Comparison of ENCODE assay signal across 19 cellular contexts in genomic region chr2:191001032-191001431, GRCh38. TPM values are rescaled to one million over a fixed set of nuclear protein-coding genes. Genes with fewer than 3 reads are reported as not detected.
DNase-seq lines count a peak whose midpoint lies in the region; ATAC-seq and TF ChIP-seq lines count a peak whose summit lies in the region.
"Had no signal": no experiment of that assay in that cellular context is flagged by ENCODE, and none has a peak within 500 bp of the region (broad histone marks: within the 10 kb centered on the region; RNA-seq: fewer than 3 reads in every experiment).

No MANE protein-coding gene starts in this region.

- H3K79me2 ChIP-seq in GM23338 (replicated peaks; ENCODE audit: insufficient read depth) = no peaks in the 10 kb centered on the region

- no peak overlapping the region for H2AFZ ChIP-seq in GM23338

- intact Hi-C loops in activated CD8-positive, alpha-beta T cell treated with anti-CD3 and anti-CD28 coated beads for 36 hours (cut with micrococcal nuclease) = no loop called here

- H3K27me3 Mint-ChIP-seq in activated CD8-positive, alpha-beta memory T cell treated with anti-CD3 and anti-CD28 coated beads, Interleukin-2, amount 10 ng/mL, durations not matched to agents 7 days and 5 days = no peaks in the 10 kb centered on the region
- no peaks in the 10 kb centered on the region for H3K27me3 Mint-ChIP-seq in activated CD8-positive, alpha-beta T cell treated with anti-CD3 and anti-CD28 coated beads for 36 hours
- H3K27me3 Mint-ChIP-seq in progenitor cell of endocrine pancreas (no peaks in the 10 kb centered on the region), GM23338 (ENCODE audit: insufficient read depth, low read depth, poor library complexity) (peaks cover 7% of the 10 kb centered on the region)

- H3K9me2 ChIP-seq in GM23338 (ENCODE audit: insufficient read depth) = no peaks in the 10 kb centered on the region

- H3K4me3 Mint-ChIP-seq in activated CD8-positive, alpha-beta memory T cell treated with anti-CD3 and anti-CD28 coated beads, Interleukin-2, amount 10 ng/mL, durations not matched to agents 7 days and 5 days = no peak overlapping the region
- no peak overlapping the region for H3K4me3 Mint-ChIP-seq in activated CD8-positive, alpha-beta T cell treated with anti-CD3 and anti-CD28 coated beads for 36 hours
- H3K4me3 Mint-ChIP-seq in progenitor cell of endocrine pancreas (ENCODE audit: low read depth) (no peak overlapping the region), GM23338 (no peak overlapping the region)
- H3K4me3 Mint-ChIP-seq: endodermal cell had no signal

- peaks cover 4% of the 10 kb centered on the region; the same call in 1 of the 2 replicates for H3F3A ChIP-seq in GM23338 (replicated peaks; ENCODE audit: low read depth)

- no peak for DNase-seq in activated CD8-positive, alpha-beta memory T cell treated with anti-CD3 and anti-CD28 coated beads, Interleukin-2, amount 10 ng/mL, durations not matched to agents 7 days and 5 days
- no peak for DNase-seq in activated CD8-positive, alpha-beta memory T cell treated with anti-CD3 and anti-CD28 coated beads for 24 hours
- DNase-seq in activated CD8-positive, alpha-beta T cell treated with anti-CD3 and anti-CD28 coated beads for 36 hours = no peak
- DNase-seq in epithelial cell of esophagus (ENCODE audit: low read depth) (peak; percentile 97), progenitor cell of endocrine pancreas (ENCODE audit: low spot score, unreplicated experiment) (no peak), GM23338 (ENCODE audit: low spot score) (no peak)
- DNase-seq: activated CD4-positive, CD25-positive, alpha-beta regulatory T cell treated with anti-CD3 and anti-CD28 coated beads, Interleukin-2, amount 50 U/mL, for 72 hours; anterior cingulate cortex; endodermal cell; foreskin fibroblast; GOT3; midbrain; NCI-H1436; NCI-H774; SJCRH30; transverse colon had no signal

- no peaks in the 10 kb centered on the region for H3K4me1 ChIP-seq in GM23338 (ENCODE audit: insufficient read depth)
- H3K4me1 ChIP-seq: SJCRH30 had no signal

- H3K36me3 ChIP-seq in GM23338 (ENCODE audit: insufficient read depth) = peaks cover 59% of the 10 kb centered on the region

- no peak overlapping the region for H3K4me2 ChIP-seq in GM23338

- peaks cover 96% of the 10 kb centered on the region for H3K36me3 Mint-ChIP-seq in activated CD8-positive, alpha-beta memory T cell treated with anti-CD3 and anti-CD28 coated beads, Interleukin-2, amount 10 ng/mL, durations not matched to agents 7 days and 5 days
- peaks cover 92% of the 10 kb centered on the region for H3K36me3 Mint-ChIP-seq in activated CD8-positive, alpha-beta T cell treated with anti-CD3 and anti-CD28 coated beads for 36 hours (ENCODE audit: low read depth)
- H3K36me3 Mint-ChIP-seq in progenitor cell of endocrine pancreas (ENCODE audit: insufficient read depth) (peaks cover 68% of the 10 kb centered on the region), GM23338 (ENCODE audit: low read depth) (peaks cover 77% of the 10 kb centered on the region)

- ATAC-seq in activated CD8-positive, alpha-beta memory T cell treated with anti-CD3 and anti-CD28 coated beads, Interleukin-2, amount 10 ng/mL, durations not matched to agents 7 days and 5 days = no peak
- no peak for ATAC-seq in activated CD8-positive, alpha-beta T cell treated with anti-CD3 and anti-CD28 coated beads for 36 hours
- ATAC-seq in HG02642 (IDR thresholded peaks at IDR 0.05; ENCODE audit: poor library complexity, unreplicated experiment) (no peak), GM23338 (no peak), HG03378 (IDR thresholded peaks at IDR 0.05; ENCODE audit: unreplicated experiment) (no peak)

- H3K4me3 ChIP-seq in epithelial cell of esophagus (ENCODE audit: low read length) = no peak overlapping the region
- no peak overlapping the region for H3K4me3 ChIP-seq in GM23338
- H3K4me3 ChIP-seq: SJCRH30, transverse colon had no signal

- no peak for TF ChIP-seq CTCF in activated CD8-positive, alpha-beta T cell treated with anti-CD3 and anti-CD28 coated beads for 36 hours (IDR thresholded peaks at IDR 0.05)
- TF ChIP-seq CTCF in epithelial cell of esophagus (IDR thresholded peaks at IDR 0.05; ENCODE audit: insufficient read depth, low read depth, low read length, missing control alignments) (no peak), progenitor cell of endocrine pancreas (IDR thresholded peaks at IDR 0.05; ENCODE audit: unreplicated experiment) (no peak), GM23338 (conservative IDR thresholded peaks at IDR 0.05; ENCODE audit: low read depth in 2 of 2) (no peak)

- no peak overlapping the region for H3K27ac ChIP-seq in GM23338 (ENCODE audit: low read depth)
- H3K27ac ChIP-seq: C4-2B, SJCRH30, transverse colon had no signal

- peaks cover 4% of the 10 kb centered on the region; the same call in 1 of the 2 replicates for H4K20me1 ChIP-seq in GM23338 (replicated peaks; ENCODE audit: insufficient read depth)

- CTCF ChIA-PET in activated CD8-positive, alpha-beta memory T cell treated with anti-CD3 and anti-CD28 coated beads, Interleukin-2, amount 10 ng/mL, durations not matched to agents 7 days and 5 days (lab: Charles Lee) = interaction anchor here (1.1 kb wide), 1 partner anchor 14 kb away, joined by 3 read pairs; no protein-coding TSS in a partner anchor
- CTCF ChIA-PET in activated CD8-positive, alpha-beta T cell treated with anti-CD3 and anti-CD28 coated beads for 36 hours (lab: Charles Lee) = interaction anchor here (1.0 kb wide), 1 partner anchor 17 kb away, joined by 4 read pairs; no protein-coding TSS in a partner anchor

- POLR2A ChIA-PET in activated CD8-positive, alpha-beta T cell treated with anti-CD3 and anti-CD28 coated beads for 36 hours (lab: Charles Lee) = interaction anchor here (0.6 to 13.6 kb wide), 8 partner anchors 9 to 43 kb away, joined by 3 to 144 read pairs (median 4); partner anchors contain the start of gene STAT1

- peaks cover 78% of the 10 kb centered on the region for H3K4me1 Mint-ChIP-seq in activated CD8-positive, alpha-beta memory T cell treated with anti-CD3 and anti-CD28 coated beads, Interleukin-2, amount 10 ng/mL, durations not matched to agents 7 days and 5 days
- peaks cover 63% of the 10 kb centered on the region for H3K4me1 Mint-ChIP-seq in activated CD8-positive, alpha-beta T cell treated with anti-CD3 and anti-CD28 coated beads for 36 hours (ENCODE audit: low read depth)
- H3K4me1 Mint-ChIP-seq in progenitor cell of endocrine pancreas (ENCODE audit: low read depth) (peaks cover 10% of the 10 kb centered on the region), GM23338 (no peaks in the 10 kb centered on the region)
- H3K4me1 Mint-ChIP-seq: endodermal cell had no signal

- H3K27ac Mint-ChIP-seq in activated CD8-positive, alpha-beta memory T cell treated with anti-CD3 and anti-CD28 coated beads, Interleukin-2, amount 10 ng/mL, durations not matched to agents 7 days and 5 days = peak overlapping the region; percentile 48
- peak overlapping the region; percentile 73 for H3K27ac Mint-ChIP-seq in activated CD8-positive, alpha-beta T cell treated with anti-CD3 and anti-CD28 coated beads for 36 hours
- H3K27ac Mint-ChIP-seq in progenitor cell of endocrine pancreas (peak overlapping the region; percentile 38), GM23338 (no peak overlapping the region)
- H3K27ac Mint-ChIP-seq: endodermal cell had no signal

- H3K27me3 ChIP-seq in GM23338 (ENCODE audit: insufficient read depth) = no peaks in the 10 kb centered on the region
- H3K27me3 ChIP-seq: SJCRH30, transverse colon had no signal

- H3K9me3 Mint-ChIP-seq in activated CD8-positive, alpha-beta memory T cell treated with anti-CD3 and anti-CD28 coated beads, Interleukin-2, amount 10 ng/mL, durations not matched to agents 7 days and 5 days (ENCODE audit: low read depth) = peaks cover 7% of the 10 kb centered on the region
- H3K9me3 Mint-ChIP-seq in activated CD8-positive, alpha-beta T cell treated with anti-CD3 and anti-CD28 coated beads for 36 hours = peaks cover 19% of the 10 kb centered on the region
- H3K9me3 Mint-ChIP-seq in progenitor cell of endocrine pancreas (ENCODE audit: low read depth) (no peaks in the 10 kb centered on the region), GM23338 (no peaks in the 10 kb centered on the region; the same call in 2 of the 3 replicates)

TF ChIP-seq in GM23338, 12 proteins besides CTCF, POLR2A, EP300 and RAD21 (continues in another document):
- TF ChIP-seq EZH2phosphoT487 (IDR thresholded peaks at IDR 0.05; ENCODE audit: unreplicated experiment) = no peak
- TF ChIP-seq ZNF331 (CRISPR knock-in tag; IDR thresholded peaks at IDR 0.05; ENCODE audit: low read depth) = no peak
- no peak for TF ChIP-seq POLR2AphosphoS5 (IDR thresholded peaks at IDR 0.05; ENCODE audit: low read depth)
- no peak for TF ChIP-seq STAT1 (IDR thresholded peaks at IDR 0.05; ENCODE audit: unreplicated experiment)
- no peak for TF ChIP-seq EZH2 (IDR thresholded peaks at IDR 0.05; ENCODE audit: low read depth, unreplicated experiment)

RNA-seq across cellular contexts. Expression of gene STAT1, which starts 12.9 kb away (rescaled TPM):
- total RNA-seq in activated CD8-positive, alpha-beta memory T cell treated with anti-CD3 and anti-CD28 coated beads, Interleukin-2, amount 10 ng/mL, durations not matched to agents 7 days and 5 days = 100 to 1,000 TPM; 385 to 515 TPM
- 100 to 1,000 TPM; 293 to 311 TPM for total RNA-seq in activated CD8-positive, alpha-beta T cell treated with anti-CD3 and anti-CD28 coated beads for 36 hours
- total RNA-seq in progenitor cell of endocrine pancreas = 264 and 274 TPM in 2 replicates
- total RNA-seq in GM23338 (2014; rRNA removed; shearing (Covaris generic)) = 43.2 and 47.4 TPM in 2 replicates
- polyA plus RNA-seq in GM23338 (2016; fragmentation: Nextera tagmentation; extraction: Ambion mirVana) = 15.1 and 16.3 TPM in 2 replicates
